26 cellular contexts compared by ENCODE assay signal in genomic region chr21:42383331-42383730, GRCh38. TPM values are rescaled to one million over a fixed set of nuclear protein-coding genes. Genes with fewer than 3 reads are reported as not detected.
"Had no signal": no experiment of that assay in that cellular context is flagged by ENCODE, and none has a peak within 500 bp of the region (broad histone marks: within the 10 kb centered on the region; RNA-seq: fewer than 3 reads in every experiment).

No MANE protein-coding gene starts in this region.

- H3K36me3 ChIP-seq: ascending aorta, MG63 had no signal

- H3K4me1 ChIP-seq: ascending aorta had no signal

- H3K4me3 ChIP-seq: ascending aorta, body of pancreas, MG63 had no signal

- H3K27ac Mint-ChIP-seq: activated B cell treated with CpG ODN at 0.5 μM for 24 hours; activated CD4-positive, alpha-beta T cell treated with anti-CD3 and anti-CD28 coated beads, Interleukin-2, amount 10 ng/mL, durations not matched to agents 24 days and 14 days; activated CD8-positive, alpha-beta memory T cell treated with anti-CD3 and anti-CD28 coated beads, Interleukin-2, amount 10 ng/mL, durations not matched to agents 7 days and 5 days; activated T-cell treated with anti-CD3 and anti-CD28 coated beads, Interleukin-2, amount 50 U/mL, for 24 hours; activated T-helper 1 cell treated with anti-CD3 and anti-CD28 coated beads, Interleukin-12 subunit alpha, Interleukin-12 subunit beta, Interleukin-2, Interleukin-4 antibody, amounts not matched to agents 30 ng/mL and 10 ng/mL and 1 ng/mL, durations not matched to agents 14 hours and 24 hours and 36 hours; T-helper 1 cell treated with Interleukin-12 subunit alpha and Interleukin-12 subunit beta and Interleukin-4 antibody, amounts not matched to agents 30 μg/mL and 1 μg/mL, for 36 hours had no signal

- H3K27me3 ChIP-seq: ascending aorta, body of pancreas had no signal

- ATAC-seq: activated CD8-positive, alpha-beta memory T cell treated with anti-CD3 and anti-CD28 coated beads, Interleukin-2, amount 10 ng/mL, durations not matched to agents 7 days and 5 days; activated naive CD4-positive, alpha-beta T cell treated with anti-CD3 and anti-CD28 coated beads, Interleukin-2, amount 50 U/mL, for 72 hours; activated naive CD8-positive, alpha-beta T cell treated with anti-CD3 and anti-CD28 coated beads, Interleukin-2, amount 50 U/mL, for 24 hours; body of pancreas had no signal

- H3K27me3 Mint-ChIP-seq: activated B cell treated with CpG ODN at 0.5 μM for 24 hours; activated CD4-positive, alpha-beta T cell treated with anti-CD3 and anti-CD28 coated beads, Interleukin-2, amount 10 ng/mL, durations not matched to agents 24 days and 14 days; activated CD8-positive, alpha-beta memory T cell treated with anti-CD3 and anti-CD28 coated beads, Interleukin-2, amount 10 ng/mL, durations not matched to agents 7 days and 5 days; activated naive CD8-positive, alpha-beta T cell treated with anti-CD3 and anti-CD28 coated beads, Interleukin-2, amount 50 U/mL, for 24 hours; activated T-cell treated with anti-CD3 and anti-CD28 coated beads, Interleukin-2, amount 50 U/mL, for 24 hours had no signal

- H3K27ac ChIP-seq: ascending aorta, body of pancreas had no signal

- H3K9me3 ChIP-seq: body of pancreas, MG63 had no signal

- H3K4me3 Mint-ChIP-seq: activated B cell treated with CpG ODN at 0.5 μM for 24 hours; activated CD4-positive, alpha-beta T cell treated with anti-CD3 and anti-CD28 coated beads, Interleukin-2, amount 10 ng/mL, durations not matched to agents 24 days and 14 days; activated CD8-positive, alpha-beta memory T cell treated with anti-CD3 and anti-CD28 coated beads, Interleukin-2, amount 10 ng/mL, durations not matched to agents 7 days and 5 days; activated naive CD8-positive, alpha-beta T cell treated with anti-CD3 and anti-CD28 coated beads, Interleukin-2, amount 50 U/mL, for 24 hours; activated T-cell treated with anti-CD3 and anti-CD28 coated beads, Interleukin-2, amount 50 U/mL, for 24 hours; activated T-helper 1 cell treated with anti-CD3 and anti-CD28 coated beads, Interleukin-12 subunit alpha, Interleukin-12 subunit beta, Interleukin-2, Interleukin-4 antibody, amounts not matched to agents 30 ng/mL and 10 ng/mL and 1 ng/mL, durations not matched to agents 14 hours and 24 hours and 36 hours; T-helper 1 cell treated with Interleukin-12 subunit alpha and Interleukin-12 subunit beta and Interleukin-4 antibody, amounts not matched to agents 30 μg/mL and 1 μg/mL, for 36 hours had no signal

- DNase-seq: activated B cell treated with CpG ODN at 0.5 μM for 24 hours; activated CD4-positive, alpha-beta T cell treated with anti-CD3 and anti-CD28 coated beads for 1 hour; activated CD4-positive, alpha-beta T cell treated with anti-CD3 and anti-CD28 coated beads, Interleukin-2, amount 10 ng/mL, durations not matched to agents 24 days and 14 days; activated CD4-positive, alpha-beta T cell treated with anti-CD3 and anti-CD28 coated beads, Interleukin-2, amount 50 U/mL, for 48 hours; activated CD8-positive, alpha-beta memory T cell treated with anti-CD3 and anti-CD28 coated beads, Interleukin-2, amount 10 ng/mL, durations not matched to agents 7 days and 5 days; activated effector memory CD4-positive, alpha-beta T cell treated with Interleukin-2 at 50 U/mL for 16 hours; activated naive CD4-positive, alpha-beta T cell; activated naive CD8-positive, alpha-beta T cell treated with anti-CD3 and anti-CD28 coated beads, Interleukin-2, amount 50 U/mL, for 24 hours; activated T-cell treated with anti-CD3 and anti-CD28 coated beads, Interleukin-2, amount 50 U/mL, for 24 hours; amniotic stem cell; body of pancreas; central memory CD4-positive, alpha-beta T cell; KG1; MG63; MV-4-11; NCI-H1417 treated with DMSO at 0.1 percent for 48 hours; NCI-H1694 treated with DMSO at 0.1 percent for 48 hours; NCI-H69; PC-3; SHP77 treated with DMSO at 0.1 percent for 48 hours had no signal

RNA-seq across cellular contexts. Expression of gene TMPRSS3, which starts 12.5 kb away (rescaled TPM):
- total RNA-seq: activated B cell treated with CpG ODN at 0.5 μM for 24 hours, ascending aorta, PC-3 had no signal

RNA-seq across cellular contexts. Expression of gene TFF1, which starts 17.0 kb away (rescaled TPM):
- total RNA-seq: activated B cell treated with CpG ODN at 0.5 μM for 24 hours; activated CD4-positive, alpha-beta T cell treated with anti-CD3 and anti-CD28 coated beads, Interleukin-2, amount 10 ng/mL, durations not matched to agents 24 days and 14 days; activated CD8-positive, alpha-beta memory T cell treated with anti-CD3 and anti-CD28 coated beads, Interleukin-2, amount 10 ng/mL, durations not matched to agents 7 days and 5 days; activated naive CD4-positive, alpha-beta T cell treated with anti-CD3 and anti-CD28 coated beads, Interleukin-2, amount 50 U/mL, for 72 hours; activated T-helper 1 cell treated with anti-CD3 and anti-CD28 coated beads, Interleukin-12 subunit alpha, Interleukin-12 subunit beta, Interleukin-2, Interleukin-4 antibody, amounts not matched to agents 30 ng/mL and 10 ng/mL and 1 ng/mL, durations not matched to agents 14 hours and 24 hours and 36 hours; ascending aorta; bronchial epithelial cell; SK-MEL-5 had no signal

RNA-seq across cellular contexts. Expression of gene UBASH3A, which starts 20.4 kb away (rescaled TPM):
- total RNA-seq: activated B cell treated with CpG ODN at 0.5 μM for 24 hours, bronchial epithelial cell, SK-MEL-5 had no signal

RNA-seq across cellular contexts. Expression of gene TFF2, which starts 32.5 kb away (rescaled TPM):
- total RNA-seq: activated B cell treated with CpG ODN at 0.5 μM for 24 hours; activated CD4-positive, alpha-beta T cell treated with anti-CD3 and anti-CD28 coated beads, Interleukin-2, amount 10 ng/mL, durations not matched to agents 24 days and 14 days; activated CD8-positive, alpha-beta memory T cell treated with anti-CD3 and anti-CD28 coated beads, Interleukin-2, amount 10 ng/mL, durations not matched to agents 7 days and 5 days; activated naive CD4-positive, alpha-beta T cell treated with anti-CD3 and anti-CD28 coated beads, Interleukin-2, amount 50 U/mL, for 72 hours; activated T-helper 1 cell treated with anti-CD3 and anti-CD28 coated beads, Interleukin-12 subunit alpha, Interleukin-12 subunit beta, Interleukin-2, Interleukin-4 antibody, amounts not matched to agents 30 ng/mL and 10 ng/mL and 1 ng/mL, durations not matched to agents 14 hours and 24 hours and 36 hours; ascending aorta; bronchial epithelial cell; SK-MEL-5 had no signal
